In the genomic region with DNA sequence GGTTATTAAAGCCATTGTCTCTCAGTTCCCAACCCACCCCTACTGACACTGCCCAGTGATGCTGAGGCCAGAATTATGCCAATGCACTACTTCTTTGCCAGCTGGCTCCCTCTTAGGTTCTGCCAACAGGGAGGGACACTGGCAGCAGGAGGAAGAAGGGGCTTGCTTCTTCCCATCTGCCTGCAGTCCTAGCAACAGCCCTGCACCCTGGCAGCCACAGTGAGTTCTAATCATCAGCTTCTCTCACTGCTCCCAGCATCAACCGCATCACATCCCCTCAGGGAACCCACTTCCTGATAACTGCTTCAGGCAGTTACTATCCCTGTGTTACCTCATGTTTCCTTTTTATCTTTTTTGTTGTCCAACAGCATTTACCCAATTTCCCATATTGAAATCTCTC, we compare ENCODE assay signal across 14 cellular contexts.
A peak's percentile ranks its signal among the peaks of the same experiment; 100 is the strongest.
DNase-seq lines count a peak whose midpoint lies in the region; ATAC-seq and TF ChIP-seq lines count a peak whose summit lies in the region.
"Had no signal": no experiment of that assay in that cellular context is flagged by ENCODE, and none has a peak within 500 bp of the region (broad histone marks: within the 10 kb centered on the region; RNA-seq: fewer than 3 reads in every experiment).

No MANE protein-coding gene starts in this region.

- H3K4me1 Mint-ChIP-seq in natural killer cell = peaks cover 0 to 37% of the 10 kb centered on the region in 2 donors
- H3K4me1 Mint-ChIP-seq: GM23338 had no signal

- intact Hi-C loops in natural killer cell (cut with micrococcal nuclease) = no loop called here

- TF ChIP-seq CTCF in natural killer cell (IDR thresholded peaks at IDR 0.05) = no peak

- H3K4me3 Mint-ChIP-seq in natural killer cell = peak overlapping the region; percentile 54
- H3K4me3 Mint-ChIP-seq: activated B cell treated with CpG ODN at 0.5 μM for 24 hours, GM23338 had no signal

- peaks cover 48 to 62% of the 10 kb centered on the region in 2 donors for H3K36me3 Mint-ChIP-seq in activated naive CD4-positive, alpha-beta T cell treated with anti-CD3 and anti-CD28 coated beads, Interleukin-2, amount 50 U/mL, for 72 hours
- peaks cover 77% of the 10 kb centered on the region for H3K36me3 Mint-ChIP-seq in natural killer cell

- DNase-seq in GDM1 (lab: John Stamatoyannopoulos, UW) = peak; percentile 86
- peak; percentile 35 for DNase-seq in SKM-1 treated with dmso at 0.1 percent for 144 hours (lab: John Stamatoyannopoulos, UW; ENCODE audit: unreplicated experiment)
- DNase-seq in activated naive CD4-positive, alpha-beta T cell treated with anti-CD3 and anti-CD28 coated beads, Interleukin-2, amount 50 U/mL, for 72 hours (ENCODE audit: low spot score in 2 of 2) = no peak
- DNase-seq in natural killer cell = no peak
- no peak for DNase-seq in NCI-H1105 (lab: John Stamatoyannopoulos, UW)
- DNase-seq in NCI-H526 (lab: John Stamatoyannopoulos, UW) = no peak
- DNase-seq: activated B cell treated with CpG ODN at 0.5 μM for 24 hours; DMS153; foreskin fibroblast; NCI-H1417; stimulated activated naive CD4-positive, alpha-beta T cell treated with Interleukin-2 at 50 U/mL for 16 hours had no signal

- peak overlapping the region; percentile 81 to 88 for H3K27ac Mint-ChIP-seq in activated naive CD4-positive, alpha-beta T cell treated with anti-CD3 and anti-CD28 coated beads, Interleukin-2, amount 50 U/mL, for 72 hours
- H3K27ac Mint-ChIP-seq in natural killer cell = peak overlapping the region in 1 of 2 donors; percentile 59
- H3K27ac Mint-ChIP-seq: activated B cell treated with CpG ODN at 0.5 μM for 24 hours, GM23338 had no signal

- H3K27me3 Mint-ChIP-seq in natural killer cell (ENCODE audit: low read depth in 2 of 2) = no peaks in the 10 kb centered on the region
- H3K27me3 Mint-ChIP-seq: activated B cell treated with CpG ODN at 0.5 μM for 24 hours had no signal

- ATAC-seq in activated naive CD4-positive, alpha-beta T cell treated with anti-CD3 and anti-CD28 coated beads, Interleukin-2, amount 50 U/mL, for 72 hours = peak; percentile 64 to 67
- ATAC-seq in natural killer cell (peak in 2 of 3 donors; percentile 72 to 80), GM21390 (IDR thresholded peaks at IDR 0.05; ENCODE audit: unreplicated experiment) (no peak), HG02970 (IDR thresholded peaks at IDR 0.05; ENCODE audit: low FRiP score, unreplicated experiment) (no peak)
- ATAC-seq: GM23338 had no signal

- H3K9me3 Mint-ChIP-seq in activated naive CD4-positive, alpha-beta T cell treated with anti-CD3 and anti-CD28 coated beads, Interleukin-2, amount 50 U/mL, for 72 hours = no peaks in the 10 kb centered on the region
- H3K9me3 Mint-ChIP-seq in natural killer cell = no peaks in the 10 kb centered on the region
- H3K9me3 Mint-ChIP-seq: activated B cell treated with CpG ODN at 0.5 μM for 24 hours, GM23338 had no signal

Comparison
In these comparisons a context has a peak if more than half of its experiments do, and no peak if none do; other contexts are left out.
1. DNase-seq: peak in GDM1 (single experiment) and SKM-1 treated with dmso at 0.1 percent for 144 hours (single experiment); none in activated naive CD4-positive, alpha-beta T cell treated with anti-CD3 and anti-CD28 coated beads, Interleukin-2, amount 50 U/mL, for 72 hours (0 of 2), natural killer cell (single experiment), NCI-H1105 (single experiment) and NCI-H526 (0 of 2).
2. ATAC-seq: peak in activated naive CD4-positive, alpha-beta T cell treated with anti-CD3 and anti-CD28 coated beads, Interleukin-2, amount 50 U/mL, for 72 hours (2 of 2) and natural killer cell (2 of 3); none in GM21390 (single experiment) and HG02970 (single experiment).